Comparison of ENCODE assay signal across 8 cellular contexts in the genomic region with DNA sequence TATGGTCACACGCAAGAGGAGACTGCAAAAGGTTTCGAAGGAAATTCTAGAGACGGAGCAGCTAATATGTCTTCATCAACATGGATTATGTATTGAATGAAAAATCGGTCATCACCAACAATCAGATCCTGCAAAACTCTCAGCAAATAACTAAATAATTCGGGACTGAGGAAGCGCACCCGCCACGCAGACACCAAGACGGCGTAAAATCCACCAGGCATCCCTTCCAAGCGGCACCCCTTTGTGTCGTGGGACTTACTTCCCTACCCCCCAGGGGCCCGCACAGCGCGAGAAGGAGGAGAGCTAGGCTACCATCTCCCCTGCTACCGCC. TPM values are rescaled to one million over a fixed set of nuclear protein-coding genes. Genes with fewer than 3 reads are reported as not detected.
A peak's percentile ranks its signal among the peaks of the same experiment; 100 is the strongest.
DNase-seq lines count a peak whose midpoint lies in the region; ATAC-seq and TF ChIP-seq lines count a peak whose summit lies in the region.

No MANE protein-coding gene starts in this region.

- no peaks in the 10 kb centered on the region for H3K27me3 Mint-ChIP-seq in IgD-negative memory B cell

- H3K27ac ChIP-seq in body of pancreas (peak overlapping the region; percentile 52 to 92 (median 78)), layer of hippocampus (ENCODE audit: low read depth, low read length) (peak overlapping the region; percentile 71)

- H3K4me1 ChIP-seq in BE2C, result peaks cover 12% of the 10 kb centered on the region
- H3K4me1 ChIP-seq in body of pancreas, result peaks cover 24% of the 10 kb centered on the region

- WGBS in body of pancreas, 2 donors, result 0 to 2% methylated on average over 5 to 16 of the region's 16 CpGs

- TF ChIP-seq POLR2A in body of pancreas (IDR thresholded peaks at IDR 0.05), result no peak

- H3K27me3 ChIP-seq in BE2C, result no peaks in the 10 kb centered on the region
- no peaks in the 10 kb centered on the region for H3K27me3 ChIP-seq in body of pancreas
- no peaks in the 10 kb centered on the region for H3K27me3 ChIP-seq in layer of hippocampus (ENCODE audit: control insufficient read depth, insufficient read depth, low read length)

- H3K36me3 Mint-ChIP-seq in IgD-negative memory B cell, result peaks cover 2% of the 10 kb centered on the region

- H3K4me3 ChIP-seq in BE2C (ENCODE audit: low read depth, low read length), result peak overlapping the region; percentile 70
- H3K4me3 ChIP-seq in body of pancreas, result peak overlapping the region; percentile 75 to 96

- H3K27ac Mint-ChIP-seq in IgD-negative memory B cell, result peak overlapping the region; percentile 90 to 95 (median 94)

- H3K9me3 Mint-ChIP-seq in IgD-negative memory B cell, result no peaks in the 10 kb centered on the region

- DNase-seq in BE2C (no peak), body of pancreas (no peak), superior temporal gyrus (ENCODE audit: extremely low spot score) (peak; percentile 54), AG08396 (ENCODE audit: low spot score) (no peak), NCI-H2171 treated with DMSO at 0.1 percent for 48 hours (lab: John Stamatoyannopoulos, UW) (no peak)

- intact Hi-C loops in body of pancreas (cut with DNase I), result no loop called here

- no peak for TF ChIP-seq CTCF in BE2C (IDR thresholded peaks at IDR 0.05; ENCODE audit: low read depth, low read length)
- peak in 3 of 7 experiments; percentile 9 to 25 (median 13) for TF ChIP-seq CTCF in body of pancreas (IDR thresholded peaks at IDR 0.05)

- ATAC-seq in GM19043 (IDR thresholded peaks at IDR 0.05; ENCODE audit: low read depth, unreplicated experiment) (peak; percentile 38), body of pancreas (peak; percentile 13)

- H3K4me3 Mint-ChIP-seq in IgD-negative memory B cell, result peak overlapping the region; percentile 87 to 97 (median 94)

- H3K36me3 ChIP-seq in BE2C, result no peaks in the 10 kb centered on the region
- no peaks in the 10 kb centered on the region for H3K36me3 ChIP-seq in body of pancreas (replicated peaks in 1 of 2; ENCODE audit: insufficient read depth in 1 of 2, low read depth in 2 of 2)

- peaks cover 28 to 37% (median 29%) of the 10 kb centered on the region in 3 donors for H3K4me1 Mint-ChIP-seq in IgD-negative memory B cell

- H3K9me3 ChIP-seq in BE2C (no peaks in the 10 kb centered on the region), body of pancreas (no peaks in the 10 kb centered on the region)

RNA-seq across cellular contexts. Expression of gene ARL3, which starts 0.7 kb away (rescaled TPM):
- 17.9 TPM for polyA plus RNA-seq in BE2C (2012; ENCODE audit: insufficient read depth, insufficient read length, low read depth)
- polyA plus RNA-seq in IgD-negative memory B cell, result 3.8 TPM
- total RNA-seq in body of pancreas, result 1 to 10 TPM; 1.8 to 4.0 TPM

RNA-seq across cellular contexts. Expression of gene SFXN2, which starts 1.0 kb away (rescaled TPM):
- 4.8 TPM for polyA plus RNA-seq in BE2C (2012; ENCODE audit: insufficient read depth, insufficient read length, low read depth)
- polyA plus RNA-seq in IgD-negative memory B cell, result 6.4 TPM
- 1 to 10 TPM; 2.1 to 7.3 TPM for total RNA-seq in body of pancreas

RNA-seq across cellular contexts. Expression of gene WBP1L, which starts 30.3 kb away (rescaled TPM):
- 13.1 TPM for polyA plus RNA-seq in BE2C (2012; ENCODE audit: insufficient read depth, insufficient read length, low read depth)
- polyA plus RNA-seq in IgD-negative memory B cell, result 28.8 TPM
- total RNA-seq in body of pancreas, result 10 to 100 TPM; 30.6 to 55.4 TPM
